8 cellular contexts compared by ENCODE assay signal in the genomic region with DNA sequence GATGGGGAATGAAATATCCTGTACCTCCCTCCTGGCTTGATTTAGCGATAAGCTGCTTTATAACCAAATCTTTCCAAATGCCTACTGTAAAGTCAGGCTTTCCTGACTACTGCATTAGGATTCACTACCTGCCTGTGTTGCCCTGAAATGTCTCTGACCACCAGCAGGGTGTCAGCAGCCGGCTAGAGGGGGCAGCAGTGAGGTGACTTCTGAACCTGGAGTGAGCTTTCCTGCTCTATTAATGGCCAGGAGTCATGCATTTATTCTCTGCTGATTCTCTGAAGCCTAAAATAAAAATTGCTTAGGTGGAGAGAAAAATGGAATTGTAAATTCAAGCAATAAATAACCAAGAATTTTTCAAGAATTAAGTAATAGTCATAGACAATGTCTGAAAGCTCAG. TPM values are rescaled to one million over a fixed set of nuclear protein-coding genes. Genes with fewer than 3 reads are reported as not detected.
DNase-seq lines count a peak whose midpoint lies in the region; ATAC-seq and TF ChIP-seq lines count a peak whose summit lies in the region.

No MANE protein-coding gene starts in this region.

- CTCF ChIA-PET in HEK293T (lab: Yijun Ruan, JAX), result interaction anchor here (0.7 to 1.2 kb wide), 4 partner anchors 10 to 201 kb away, joined by 3 to 4 read pairs (median 3); no protein-coding TSS in a partner anchor

- no peak overlapping the region for H3K4me3 ChIP-seq in fibroblast of mammary gland (ENCODE audit: control insufficient read depth, low read depth, low read length)

- POLR2A ChIA-PET in HEK293T (lab: Yijun Ruan, JAX), result no interaction called here

- in situ Hi-C loops in Caki2 (cut with HindIII; ENCODE audit: low pct_unique_long_range_greater_than_20kb, low sequenced_read_pairs), result no loop called here

- peak; percentile 48 for DNase-seq in Caki2 (ENCODE audit: low read depth)
- peak; percentile 66 for DNase-seq in HEK293T (ENCODE audit: extremely low spot score)
- peak; percentile 69 for DNase-seq in SHP77 treated with DMSO at 0.1 percent for 48 hours (lab: John Stamatoyannopoulos, UW)
- peak; percentile 46 for DNase-seq in fibroblast of mammary gland (ENCODE audit: low read depth)
- DNase-seq in renal cortical epithelial cell (ENCODE audit: low read depth), result peak; percentile 63

- ATAC-seq in HG03135 (IDR thresholded peaks at IDR 0.05; ENCODE audit: unreplicated experiment) (no peak), GM21786 (IDR thresholded peaks at IDR 0.05; ENCODE audit: unreplicated experiment) (no peak), GM21737 (IDR thresholded peaks at IDR 0.05; ENCODE audit: unreplicated experiment) (no peak)

- TF ChIP-seq CTCF in fibroblast of mammary gland (conservative IDR thresholded peaks at IDR 0.05; ENCODE audit: control insufficient read depth, insufficient read depth, low read depth, low read length), result peak; percentile 77

TF ChIP-seq in HEK293T, 16 proteins besides CTCF, POLR2A, EP300 and RAD21:
- TF ChIP-seq NFRKB (IDR thresholded peaks at IDR 0.05), result no peak
- no peak for TF ChIP-seq FOXM1 (IDR thresholded peaks at IDR 0.05; ENCODE audit: borderline replicate concordance)
- no peak for TF ChIP-seq LEF1 (IDR thresholded peaks at IDR 0.05; ENCODE audit: borderline replicate concordance)
- TF ChIP-seq SP1 (IDR thresholded peaks at IDR 0.05), result no peak
- TF ChIP-seq ELF4 (IDR thresholded peaks at IDR 0.05), result no peak
- TF ChIP-seq FOXK2 (IDR thresholded peaks at IDR 0.05), result no peak
- no peak for TF ChIP-seq ARNT (IDR thresholded peaks at IDR 0.05)
- no peak for TF ChIP-seq L3MBTL2 (conservative IDR thresholded peaks at IDR 0.05)
- TF ChIP-seq PKNOX1 (IDR thresholded peaks at IDR 0.05), result no peak
- no peak for TF ChIP-seq FOXA1 (IDR thresholded peaks at IDR 0.05)
- no peak for TF ChIP-seq CTBP1 (IDR thresholded peaks at IDR 0.05; ENCODE audit: borderline replicate concordance)
- no peak for TF ChIP-seq TARDBP (IDR thresholded peaks at IDR 0.05)
- no peak for TF ChIP-seq HDGF (IDR thresholded peaks at IDR 0.05; ENCODE audit: borderline replicate concordance)
- TF ChIP-seq ZNF384 (IDR thresholded peaks at IDR 0.05), result no peak
- TF ChIP-seq BHLHE40 (IDR thresholded peaks at IDR 0.05; ENCODE audit: borderline replicate concordance), result no peak
- TF ChIP-seq SUZ12 (IDR thresholded peaks at IDR 0.05), result no peak

RNA-seq across cellular contexts. Expression of gene BACE2, which starts 2.5 kb away (rescaled TPM):
- total RNA-seq in Caki2 (2014; rRNA removed; shearing (Covaris generic); ENCODE audit: low replicate concordance), result 23.5 and 33.8 TPM in 2 replicates
- total RNA-seq in renal cortical epithelial cell, result 88.7 and 99.5 TPM in 2 replicates
